Comparison of ENCODE assay signal across 8 cellular contexts in genomic region chr19:47226426-47227346, GRCh38. TPM values are rescaled to one million over a fixed set of nuclear protein-coding genes. Genes with fewer than 3 reads are reported as not detected.
DNase-seq lines count a peak whose midpoint lies in the region; ATAC-seq and TF ChIP-seq lines count a peak whose summit lies in the region.

No MANE protein-coding gene starts in this region.

- H3K4me1 ChIP-seq in mucosa of stomach (ENCODE audit: control insufficient read depth, insufficient read depth, low read length) (peaks cover 45% of the 10 kb centered on the region), transverse colon (peaks cover 12 to 55% (median 37%) of the 10 kb centered on the region in 4 donors)

- intact Hi-C loops in transverse colon (cut with DNase I; ENCODE audit: low total_unique reads), result no loop called here

- ATAC-seq in activated CD4-positive, CD25-positive, alpha-beta regulatory T cell treated with anti-CD3 and anti-CD28 coated beads, Interleukin-2, amount 50 U/mL, for 24 hours, result no peak

- TF ChIP-seq POLR2A in NB4 (IDR thresholded peaks at IDR 0.05; ENCODE audit: extremely low read depth, insufficient read length) (peak; percentile 65), transverse colon (IDR thresholded peaks at IDR 0.05) (peak; percentile 86)

- in situ Hi-C loops in transverse colon (cut with MboI; ENCODE audit: low pct_ligation_motif_present in 1 of 4, low pct_unique_long_range_greater_than_20kb in 1 of 4, low sequenced_read_pairs in 3 of 4), result no loop called here

- H3K36me3 ChIP-seq in mucosa of stomach (ENCODE audit: control insufficient read depth, insufficient read depth, low read length), result no peaks in the 10 kb centered on the region
- H3K36me3 ChIP-seq in transverse colon, result peaks cover 0 to 4% (median 0%) of the 10 kb centered on the region in 4 donors

- peak; percentile 65 for DNase-seq in activated CD4-positive, CD25-positive, alpha-beta regulatory T cell treated with anti-CD3 and anti-CD28 coated beads, Interleukin-2, amount 50 U/mL, for 72 hours
- peak; percentile 85 for DNase-seq in HCEC 1CT
- peak; percentile 97 for DNase-seq in NB4 (ENCODE audit: low read depth)
- peak; percentile 55 for DNase-seq in activated CD4-positive, alpha-beta T cell treated with anti-CD3 and anti-CD28 coated beads for 48 hours
- DNase-seq in epithelial cell of proximal tubule (ENCODE audit: low read depth), result no peak
- DNase-seq in transverse colon, result peak; percentile 90

- peak overlapping the region; percentile 97 to 100 (median 99) for H3K27ac ChIP-seq in transverse colon

- TF ChIP-seq EP300 in transverse colon (IDR thresholded peaks at IDR 0.05; ENCODE audit: low read depth), result no peak

- TF ChIP-seq CTCF in NB4 (IDR thresholded peaks at IDR 0.05; ENCODE audit: low read depth, low read length) (no peak), epithelial cell of proximal tubule (conservative IDR thresholded peaks at IDR 0.05; ENCODE audit: low read depth, low read length) (no peak), transverse colon (IDR thresholded peaks at IDR 0.05) (peak in 1 of 5 experiments; percentile 35)

- H3K9me3 ChIP-seq in mucosa of stomach (ENCODE audit: control insufficient read depth, low read length) (no peaks in the 10 kb centered on the region), transverse colon (no peaks in the 10 kb centered on the region)

- peak overlapping the region; percentile 57 for H3K4me3 ChIP-seq in NB4 (ENCODE audit: low read depth, low read length)
- H3K4me3 ChIP-seq in epithelial cell of proximal tubule (ENCODE audit: low read depth, low read length), result peak overlapping the region; percentile 94
- peak overlapping the region; percentile 80 for H3K4me3 ChIP-seq in mucosa of stomach (ENCODE audit: low read length)
- peak overlapping the region; percentile 36 to 96 (median 56) for H3K4me3 ChIP-seq in transverse colon

- peaks cover 7% of the 10 kb centered on the region for H3K27me3 ChIP-seq in mucosa of stomach (ENCODE audit: control insufficient read depth, insufficient read depth, low read length)
- no peaks in the 10 kb centered on the region for H3K27me3 ChIP-seq in transverse colon

- peak overlapping the region; percentile 94 for H3K9ac ChIP-seq in mucosa of stomach (ENCODE audit: low read length)

- WGBS in transverse colon (ENCODE audit: low coverage in 1 of 2), 2 donors, result 4 to 30% methylated on average over 2 to 27 of the region's 56 CpGs

RNA-seq across cellular contexts. Expression of gene BBC3, which starts 4.3 kb away (rescaled TPM):
- 8.7 and 16.0 TPM in 2 replicates for total RNA-seq in epithelial cell of proximal tubule
- 10 to 100 TPM; 10.9 to 31.0 (median 14.4) TPM for total RNA-seq in transverse colon

RNA-seq across cellular contexts. Expression of gene CCDC9, which starts 29.6 kb away (rescaled TPM):
- 14.7 and 17.8 TPM in 2 replicates for total RNA-seq in epithelial cell of proximal tubule
- total RNA-seq in transverse colon, result 10 to 100 TPM; 20.9 to 27.5 (median 22.4) TPM

RNA-seq across cellular contexts. Expression of gene INAFM1, which starts 48.0 kb away (rescaled TPM):
- total RNA-seq in epithelial cell of proximal tubule, result 3.0 and 7.0 TPM in 2 replicates
- total RNA-seq in transverse colon, result 10 to 100 TPM in 2 of 4 donors, 1 to 10 TPM in 2; 7.2 to 17.2 (median 9.6) TPM
